Comparison of ENCODE assay signal across 8 cellular contexts in genomic region chr11:95154514-95154913, GRCh38.
DNase-seq lines count a peak whose midpoint lies in the region; ATAC-seq, FAIRE-seq and TF ChIP-seq lines count a peak whose summit lies in the region.

No MANE protein-coding gene starts in this region.

- H3K36me3 ChIP-seq in small intestine (ENCODE audit: control insufficient read depth in 2 of 2, insufficient read depth in 2 of 2, low read length in 2 of 2) = no peaks in the 10 kb centered on the region

- H3K27ac ChIP-seq in small intestine (ENCODE audit: low read depth in 1 of 2, low read length in 1 of 2) = no peak overlapping the region

- FAIRE-seq in small intestine (lab: Jason Lieb, UNC) = no peak

- H3K4me3 ChIP-seq in foreskin fibroblast (ENCODE audit: low read depth in 1 of 2, low read length in 2 of 2) (no peak overlapping the region), small intestine (ENCODE audit: low read depth in 1 of 2, low read length in 2 of 2) (no peak overlapping the region)

- CTCF ChIA-PET in HEK293T (lab: Yijun Ruan, JAX) = interaction anchor here (0.6 to 2.9 kb wide), 8 partner anchors 9 to 610 kb away, joined by 3 to 29 read pairs (median 4); partner anchors contain the start of gene SRSF8

- no peaks in the 10 kb centered on the region for H3K9me3 ChIP-seq in small intestine (ENCODE audit: control insufficient read depth, low read depth)

- no peaks in the 10 kb centered on the region for H3K27me3 ChIP-seq in small intestine (ENCODE audit: control insufficient read depth in 2 of 2, insufficient read depth in 2 of 2, low read length in 2 of 2)

- no peak for ATAC-seq in HG02852 (IDR thresholded peaks at IDR 0.05; ENCODE audit: unreplicated experiment)
- ATAC-seq in HG03025 (IDR thresholded peaks at IDR 0.05; ENCODE audit: low FRiP score, unreplicated experiment) = no peak

- peaks cover 2 to 3% of the 10 kb centered on the region in 2 donors for H3K4me1 ChIP-seq in small intestine (ENCODE audit: control insufficient read depth in 2 of 2, insufficient read depth in 1 of 2, low read depth in 1 of 2, low read length in 1 of 2)

- DNase-seq in COLO668 (lab: John Stamatoyannopoulos, UW; ENCODE audit: unreplicated experiment) = peak; percentile 41
- DNase-seq in HEK293T (ENCODE audit: extremely low spot score) = peak; percentile 63
- DNase-seq in NCI-H82 treated with DMSO at 0.1 percent for 48 hours (lab: John Stamatoyannopoulos, UW; ENCODE audit: unreplicated experiment) = peak; percentile 38
- peak; percentile 67 for DNase-seq in activated T-cell treated with anti-CD3 and anti-CD28 coated beads, Interleukin-2, amount 50 U/mL, for 1 hour
- peak; percentile 19 to 74 for DNase-seq in foreskin fibroblast
- DNase-seq in small intestine = peak; percentile 67

- peak; percentile 45 for TF ChIP-seq CTCF in foreskin fibroblast (IDR thresholded peaks at IDR 0.05; ENCODE audit: low read depth, low read length)

- POLR2A ChIA-PET in HEK293T (lab: Yijun Ruan, JAX) = interaction anchor here (1.4 to 1.7 kb wide), 2 partner anchors 77 to 78 kb away, joined by 4 to 7 read pairs; partner anchors contain the start of gene SESN3

TF ChIP-seq in HEK293T, 16 proteins besides CTCF, POLR2A, EP300 and RAD21:
- TF ChIP-seq ZNF384 (IDR thresholded peaks at IDR 0.05) (no peak), ELF4 (IDR thresholded peaks at IDR 0.05) (no peak), L3MBTL2 (conservative IDR thresholded peaks at IDR 0.05) (no peak), HDGF (IDR thresholded peaks at IDR 0.05; ENCODE audit: borderline replicate concordance) (no peak), SP1 (IDR thresholded peaks at IDR 0.05) (no peak), SUZ12 (IDR thresholded peaks at IDR 0.05) (no peak), LEF1 (IDR thresholded peaks at IDR 0.05; ENCODE audit: borderline replicate concordance) (no peak), PKNOX1 (IDR thresholded peaks at IDR 0.05) (no peak), BHLHE40 (IDR thresholded peaks at IDR 0.05; ENCODE audit: borderline replicate concordance) (no peak), TARDBP (IDR thresholded peaks at IDR 0.05) (no peak), FOXM1 (IDR thresholded peaks at IDR 0.05; ENCODE audit: borderline replicate concordance) (no peak), CTBP1 (IDR thresholded peaks at IDR 0.05; ENCODE audit: borderline replicate concordance) (no peak), FOXK2 (IDR thresholded peaks at IDR 0.05) (no peak), ARNT (IDR thresholded peaks at IDR 0.05) (no peak), FOXA1 (IDR thresholded peaks at IDR 0.05) (no peak), NFRKB (IDR thresholded peaks at IDR 0.05) (no peak)
